ENCODE assay signal across 1 cellular context in the genomic region with DNA sequence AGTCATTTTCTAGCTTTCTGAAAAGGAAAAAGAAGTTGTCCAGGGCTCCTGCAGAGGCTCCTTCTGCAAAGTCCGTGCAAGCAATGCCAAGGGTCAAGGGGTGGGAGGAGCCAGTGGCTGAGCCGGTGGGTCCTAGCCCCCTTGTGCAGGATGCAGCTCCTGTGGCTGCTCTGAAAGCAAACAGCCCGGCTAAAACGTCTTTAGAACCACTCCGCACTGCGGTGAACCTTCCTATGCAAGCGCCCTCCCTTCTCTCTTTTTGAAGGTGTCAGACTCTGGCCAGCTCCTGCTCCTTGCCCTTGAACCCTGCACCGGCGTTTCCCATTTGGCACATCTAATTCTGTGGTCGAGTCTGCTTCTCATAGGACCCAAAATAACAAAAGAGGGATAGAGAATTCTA.
TF ChIP-seq lines count a peak whose summit lies in the region.

No MANE protein-coding gene starts in this region.

TF ChIP-seq in H1, 55 proteins besides CTCF, POLR2A, EP300 and RAD21:
- TF ChIP-seq CEBPB (IDR thresholded peaks at IDR 0.05; ENCODE audit: low read depth, low read length) (no peak), NRF1 (IDR thresholded peaks at IDR 0.05; ENCODE audit: low read depth, low read length) (no peak), SIX5 (IDR thresholded peaks at IDR 0.05; ENCODE audit: low read depth, low read length) (no peak), SRF (IDR thresholded peaks at IDR 0.05; ENCODE audit: low read depth, low read length) (no peak), NANOG (IDR thresholded peaks at IDR 0.05; ENCODE audit: insufficient read depth, low read depth, low read length, poor library complexity, severe bottlenecking) (no peak), GTF2F1 (IDR thresholded peaks at IDR 0.05; ENCODE audit: borderline replicate concordance, low read depth, low read length) (no peak), SIN3A (conservative IDR thresholded peaks at IDR 0.05 in 1 of 2, IDR thresholded peaks at IDR 0.05 in 1 of 2; ENCODE audit: low read depth in 1 of 2, low read length in 2 of 2) (no peak), TAF7 (optimal IDR thresholded peaks at IDR 0.05; ENCODE audit: borderline replicate concordance, low read depth, low read length) (no peak), EGR1 (IDR thresholded peaks at IDR 0.05; ENCODE audit: borderline replicate concordance, low read depth, low read length) (no peak), JUND (IDR thresholded peaks at IDR 0.05; ENCODE audit: low read length) (no peak), ZNF274 (IDR thresholded peaks at IDR 0.05; ENCODE audit: borderline replicate concordance, extremely low read depth, low read length) (no peak), ASH2L (IDR thresholded peaks at IDR 0.05; ENCODE audit: low read length) (no peak)
- TF ChIP-seq, protein P1, sequence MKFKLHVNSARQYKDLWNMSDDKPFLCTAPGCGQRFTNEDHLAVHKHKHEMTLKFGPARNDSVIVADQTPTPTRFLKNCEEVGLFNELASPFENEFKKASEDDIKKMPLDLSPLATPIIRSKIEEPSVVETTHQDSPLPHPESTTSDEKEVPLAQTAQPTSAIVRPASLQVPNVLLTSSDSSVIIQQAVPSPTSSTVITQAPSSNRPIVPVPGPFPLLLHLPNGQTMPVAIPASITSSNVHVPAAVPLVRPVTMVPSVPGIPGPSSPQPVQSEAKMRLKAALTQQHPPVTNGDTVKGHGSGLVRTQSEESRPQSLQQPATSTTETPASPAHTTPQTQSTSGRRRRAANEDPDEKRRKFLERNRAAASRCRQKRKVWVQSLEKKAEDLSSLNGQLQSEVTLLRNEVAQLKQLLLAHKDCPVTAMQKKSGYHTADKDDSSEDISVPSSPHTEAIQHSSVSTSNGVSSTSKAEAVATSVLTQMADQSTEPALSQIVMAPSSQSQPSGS (IDR thresholded peaks at IDR 0.05; ENCODE audit: low read length): no peak
